ENCODE assay signal across 1 cellular context in the genomic region with DNA sequence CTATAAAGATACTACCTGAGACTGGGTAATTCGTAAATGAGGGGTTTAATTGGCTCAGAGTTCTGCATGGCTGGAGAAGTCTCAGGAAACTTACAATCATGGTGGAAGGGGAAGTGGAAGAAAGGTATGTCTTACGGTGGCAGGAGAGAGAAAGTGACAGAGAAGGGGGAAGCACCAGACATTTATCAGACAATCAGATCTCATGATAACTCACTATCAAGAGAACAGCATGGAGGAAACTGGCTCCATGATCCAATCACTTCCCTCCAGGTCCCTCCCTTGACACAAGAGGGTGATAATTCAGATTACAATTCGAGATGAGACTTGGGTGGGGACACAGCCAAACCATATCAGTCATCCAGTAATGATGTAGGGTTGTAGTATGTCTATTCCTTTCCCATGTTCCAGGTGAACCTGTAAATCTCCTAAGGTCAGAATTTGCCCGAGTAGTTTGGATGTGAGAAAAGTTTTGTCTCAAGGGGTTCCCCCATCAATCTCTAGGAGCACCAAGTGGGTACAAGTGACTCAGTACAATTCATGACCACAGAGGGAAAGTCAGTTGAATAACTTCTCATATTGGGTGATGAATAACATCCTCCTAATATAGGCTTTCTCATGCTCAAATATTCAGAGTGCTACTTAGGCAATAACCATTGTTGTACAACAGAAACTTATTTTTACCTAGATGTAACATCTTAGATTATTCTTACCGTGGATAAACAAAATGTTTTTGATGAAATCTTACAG.
TF ChIP-seq lines count a peak whose summit lies in the region.

No MANE protein-coding gene starts in this region.

TF ChIP-seq in GM12878, 131 proteins besides CTCF, POLR2A, EP300 and RAD21 (continued from another document):
- TF ChIP-seq ELK1 (IDR thresholded peaks at IDR 0.05; ENCODE audit: low read depth, low read length) (no peak), SPI1 (IDR thresholded peaks at IDR 0.05; ENCODE audit: borderline replicate concordance, insufficient read depth, low read depth, low read length) (peak; percentile 67; the same call in 1 of the 2 replicates), IKZF2 (IDR thresholded peaks at IDR 0.05) (peak; percentile 37 to 40; a peak in 2 of 4 replicates), IKZF1 (conservative IDR thresholded peaks at IDR 0.05) (peak; percentile 22; the same call in 1 of the 2 replicates), SMARCA5 (IDR thresholded peaks at IDR 0.05) (0 out of 2 replicates have a peak, but pooled peaks have one; percentile 53)
- TF ChIP-seq, protein P1, sequence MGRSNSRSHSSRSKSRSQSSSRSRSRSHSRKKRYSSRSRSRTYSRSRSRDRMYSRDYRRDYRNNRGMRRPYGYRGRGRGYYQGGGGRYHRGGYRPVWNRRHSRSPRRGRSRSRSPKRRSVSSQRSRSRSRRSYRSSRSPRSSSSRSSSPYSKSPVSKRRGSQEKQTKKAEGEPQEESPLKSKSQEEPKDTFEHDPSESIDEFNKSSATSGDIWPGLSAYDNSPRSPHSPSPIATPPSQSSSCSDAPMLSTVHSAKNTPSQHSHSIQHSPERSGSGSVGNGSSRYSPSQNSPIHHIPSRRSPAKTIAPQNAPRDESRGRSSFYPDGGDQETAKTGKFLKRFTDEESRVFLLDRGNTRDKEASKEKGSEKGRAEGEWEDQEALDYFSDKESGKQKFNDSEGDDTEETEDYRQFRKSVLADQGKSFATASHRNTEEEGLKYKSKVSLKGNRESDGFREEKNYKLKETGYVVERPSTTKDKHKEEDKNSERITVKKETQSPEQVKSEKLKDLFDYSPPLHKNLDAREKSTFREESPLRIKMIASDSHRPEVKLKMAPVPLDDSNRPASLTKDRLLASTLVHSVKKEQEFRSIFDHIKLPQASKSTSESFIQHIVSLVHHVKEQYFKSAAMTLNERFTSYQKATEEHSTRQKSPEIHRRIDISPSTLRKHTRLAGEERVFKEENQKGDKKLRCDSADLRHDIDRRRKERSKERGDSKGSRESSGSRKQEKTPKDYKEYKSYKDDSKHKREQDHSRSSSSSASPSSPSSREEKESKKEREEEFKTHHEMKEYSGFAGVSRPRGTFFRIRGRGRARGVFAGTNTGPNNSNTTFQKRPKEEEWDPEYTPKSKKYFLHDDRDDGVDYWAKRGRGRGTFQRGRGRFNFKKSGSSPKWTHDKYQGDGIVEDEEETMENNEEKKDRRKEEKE (IDR thresholded peaks at IDR 0.05): no peak
